8 cellular contexts compared by ENCODE assay signal in genomic region chr5:170809551-170809950, GRCh38. TPM values are rescaled to one million over a fixed set of nuclear protein-coding genes. Genes with fewer than 3 reads are reported as not detected.
DNase-seq lines count a peak whose midpoint lies in the region; ATAC-seq and TF ChIP-seq lines count a peak whose summit lies in the region.

No MANE protein-coding gene starts in this region.

- H3K18ac ChIP-seq in mesenchymal stem cell (ENCODE audit: low read depth in 1 of 2, low read length in 2 of 2) = no peak overlapping the region

- H3K27me3 ChIP-seq in body of pancreas (no peaks in the 10 kb centered on the region), mesenchymal stem cell (ENCODE audit: control insufficient read depth in 1 of 2, insufficient read depth in 1 of 2, low read length in 2 of 2) (no peaks in the 10 kb centered on the region)

- H3K4me3 ChIP-seq in body of pancreas (no peak overlapping the region), mesenchymal stem cell (ENCODE audit: insufficient read depth in 1 of 2, low read depth in 1 of 2, low read length in 2 of 2) (no peak overlapping the region)

- DNase-seq in ELF-1 (ENCODE audit: low read depth, low spot score) = peak; percentile 41
- DNase-seq in NCI-H146 (lab: John Stamatoyannopoulos, UW) = peak; percentile 40
- DNase-seq in body of pancreas = peak; percentile 35 to 58 (median 44)
- peak; percentile 71 for DNase-seq in mesenchymal stem cell
- no peak for DNase-seq in activated T-cell treated with anti-CD3 and anti-CD28 coated beads, Interleukin-2, amount 50 U/mL, for 48 hours
- DNase-seq in mesenteric fat pad (ENCODE audit: low spot score) = no peak
- DNase-seq in HuH-7.5 (ENCODE audit: low spot score) = no peak

- no peak for TF ChIP-seq POLR2A in body of pancreas (IDR thresholded peaks at IDR 0.05)

- H2BK15ac ChIP-seq in mesenchymal stem cell (ENCODE audit: low read depth, poor library complexity, severe bottlenecking) = no peak overlapping the region

- no peak overlapping the region for H3K23ac ChIP-seq in mesenchymal stem cell (ENCODE audit: low read length in 2 of 2)

- H3K14ac ChIP-seq in mesenchymal stem cell (ENCODE audit: low read length in 2 of 2) = no peak overlapping the region

- no peak overlapping the region for H4K8ac ChIP-seq in mesenchymal stem cell (ENCODE audit: low read length)

- 26 to 45% methylated on average over 7 of the region's 7 CpGs for WGBS in body of pancreas, 2 donors
- 82% methylated on average over 7 of the region's 7 CpGs for WGBS in mesenchymal stem cell

- ATAC-seq in body of pancreas (peak; percentile 67), HG02973 (IDR thresholded peaks at IDR 0.05; ENCODE audit: unreplicated experiment) (no peak)

- H2AK5ac ChIP-seq in mesenchymal stem cell (ENCODE audit: low read length, severe bottlenecking) = no peak overlapping the region

- H3K36me3 ChIP-seq in body of pancreas (replicated peaks in 1 of 2; ENCODE audit: insufficient read depth in 1 of 2, low read depth in 2 of 2) (no peaks in the 10 kb centered on the region), mesenchymal stem cell (ENCODE audit: control insufficient read depth in 1 of 2, insufficient read depth in 2 of 2, low read depth in 1 of 2, low read length in 2 of 2) (no peaks in the 10 kb centered on the region)

- H3K4me2 ChIP-seq in mesenchymal stem cell (ENCODE audit: low read length, poor library complexity, severe bottlenecking) = no peak overlapping the region

- H3K9me3 ChIP-seq in body of pancreas = no peaks in the 10 kb centered on the region
- no peaks in the 10 kb centered on the region for H3K9me3 ChIP-seq in mesenchymal stem cell (ENCODE audit: control insufficient read depth, low read length)

- H3K27ac ChIP-seq in body of pancreas = no peak overlapping the region
- no peak overlapping the region for H3K27ac ChIP-seq in mesenchymal stem cell (ENCODE audit: low read length, poor library complexity, severe bottlenecking)

- H3K4me1 ChIP-seq in body of pancreas = no peaks in the 10 kb centered on the region
- no peaks in the 10 kb centered on the region for H3K4me1 ChIP-seq in mesenchymal stem cell (ENCODE audit: control insufficient read depth, insufficient read depth, low read depth, low read length)

- TF ChIP-seq CTCF in body of pancreas (IDR thresholded peaks at IDR 0.05) = peak in 6 of 7 experiments; percentile 27 to 75 (median 68)

- H3K9ac ChIP-seq in mesenchymal stem cell (ENCODE audit: low read length) = no peak overlapping the region

- intact Hi-C loops in body of pancreas (cut with DNase I) = loop anchor here (10.0 kb wide), 1 partner anchor 525 kb away; no protein-coding TSS in a partner anchor

- H3K4ac ChIP-seq in mesenchymal stem cell (ENCODE audit: low read depth in 1 of 2, low read length in 2 of 2) = no peak overlapping the region

- no peak overlapping the region for H2BK5ac ChIP-seq in mesenchymal stem cell (ENCODE audit: low read depth, low read length, poor library complexity, severe bottlenecking)

- H3K79me1 ChIP-seq in mesenchymal stem cell (replicated peaks; ENCODE audit: low read length, poor library complexity, severe bottlenecking) = no peaks in the 10 kb centered on the region

- no peak overlapping the region for H2AFZ ChIP-seq in mesenchymal stem cell (ENCODE audit: low read depth, low read length)

- H4K91ac ChIP-seq in mesenchymal stem cell (ENCODE audit: low read length) = no peak overlapping the region

- no peak overlapping the region for H2BK120ac ChIP-seq in mesenchymal stem cell (ENCODE audit: low read depth, low read length)

- H2BK12ac ChIP-seq in mesenchymal stem cell (ENCODE audit: low read length in 2 of 2) = no peak overlapping the region

RNA-seq across cellular contexts. Expression of gene GABRP, which starts 26.0 kb away (rescaled TPM):
- 1 to 10 TPM in 1 of 2 donors, not detected in 1; 8.6 TPM for total RNA-seq in body of pancreas
- polyA plus RNA-seq in mesenchymal stem cell (2013, experiment 1 of 2) = not detected
- polyA plus RNA-seq in mesenchymal stem cell (2013, experiment 2 of 2) = not detected
- total RNA-seq in mesenteric fat pad = 0.19 TPM

RNA-seq across cellular contexts. Expression of gene RANBP17, which starts 52.3 kb away (rescaled TPM):
- total RNA-seq in body of pancreas (1 to 10 TPM; 6.6 to 9.1 TPM), mesenteric fat pad (5.2 TPM)
- polyA plus RNA-seq in mesenchymal stem cell (2013, experiment 1 of 2) = 3.8 TPM
- polyA plus RNA-seq in mesenchymal stem cell (2013, experiment 2 of 2) = 3.5 TPM

Comparison
In these comparisons a context has a peak if more than half of its experiments do, and no peak if none do; other contexts are left out.
1. DNase-seq: peak in ELF-1 (single experiment), NCI-H146 (single experiment), body of pancreas (4 of 4) and mesenchymal stem cell (single experiment); none in activated T-cell treated with anti-CD3 and anti-CD28 coated beads, Interleukin-2, amount 50 U/mL, for 48 hours (0 of 2), mesenteric fat pad (single experiment) and HuH-7.5 (single experiment).